In the genomic region with DNA sequence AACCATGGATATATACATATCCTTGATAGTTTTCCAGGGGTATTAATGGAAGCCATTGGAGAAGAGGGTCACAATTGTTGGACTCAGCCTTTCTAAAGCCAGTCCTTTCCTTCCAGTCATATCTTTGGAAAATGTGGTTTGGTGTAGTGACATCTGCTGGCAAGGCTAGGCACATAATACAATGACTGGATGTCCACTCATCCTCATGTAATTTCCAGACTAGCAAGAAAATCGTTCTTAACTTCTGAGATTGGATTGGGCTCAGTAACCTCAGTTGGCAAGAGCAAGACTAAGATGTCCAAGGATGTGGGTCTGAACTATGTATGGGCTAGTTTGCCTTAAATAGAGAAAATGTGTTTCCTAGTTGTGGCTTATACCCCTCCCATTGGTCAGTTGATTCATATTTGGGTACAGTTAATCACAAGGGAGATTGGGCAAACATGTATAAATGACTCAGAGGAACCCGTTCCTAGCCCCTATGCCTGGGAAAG, we compare ENCODE assay signal across 8 cellular contexts. TPM values are rescaled to one million over a fixed set of nuclear protein-coding genes. Genes with fewer than 3 reads are reported as not detected.
DNase-seq lines count a peak whose midpoint lies in the region; ATAC-seq, FAIRE-seq and TF ChIP-seq lines count a peak whose summit lies in the region.

No MANE protein-coding gene starts in this region.

- H2AK5ac ChIP-seq in neuronal stem cell (ENCODE audit: low read depth, low read length), result no peak overlapping the region

- FAIRE-seq in keratinocyte (lab: Jason Lieb, UNC), result peak; percentile 90

- H3K79me1 ChIP-seq in neuronal stem cell (ENCODE audit: low read depth, low read length), result no peaks in the 10 kb centered on the region

- no peak for ATAC-seq in GM18519 (IDR thresholded peaks at IDR 0.05; ENCODE audit: low FRiP score, unreplicated experiment)

- no peak overlapping the region for H2BK12ac ChIP-seq in neuronal stem cell (ENCODE audit: low read length)

- no peak overlapping the region for H2BK5ac ChIP-seq in neuronal stem cell (ENCODE audit: low read length)

- no peak overlapping the region for H3K14ac ChIP-seq in neuronal stem cell (ENCODE audit: low read length)

- no peak overlapping the region for H4K8ac ChIP-seq in neuronal stem cell (ENCODE audit: low read depth, low read length)

- no peak overlapping the region for H3K23ac ChIP-seq in neuronal stem cell (ENCODE audit: low read depth, low read length, poor library complexity)

- no peak overlapping the region for H2BK15ac ChIP-seq in neuronal stem cell (ENCODE audit: low read length)

- H2AFZ ChIP-seq in keratinocyte (ENCODE audit: control insufficient read depth, low read length) (no peak overlapping the region), neuronal stem cell (ENCODE audit: low read length) (no peak overlapping the region)

- peaks cover 6% of the 10 kb centered on the region for H3K4me1 ChIP-seq in keratinocyte (ENCODE audit: control insufficient read depth, extremely low read depth, insufficient read depth, low read length)
- H3K4me1 ChIP-seq in neuronal stem cell (ENCODE audit: control insufficient read depth in 2 of 2, insufficient read depth in 1 of 2, low read depth in 1 of 2, low read length in 2 of 2), result peaks cover 14 to 24% of the 10 kb centered on the region in 2 donors

- dilution Hi-C loops in keratinocyte (cut with MboI; ENCODE audit: extremely low pct_ligation_motif_present, low sequenced_read_pairs), result no loop called here

- no peaks in the 10 kb centered on the region for H3K79me2 ChIP-seq in keratinocyte (ENCODE audit: control insufficient read depth, insufficient read depth, low read length)

- H3K9me3 ChIP-seq in keratinocyte (ENCODE audit: control insufficient read depth, low read depth, low read length), result no peaks in the 10 kb centered on the region
- no peaks in the 10 kb centered on the region for H3K9me3 ChIP-seq in neuronal stem cell (replicated peaks in 1 of 2; ENCODE audit: control insufficient read depth in 2 of 2, insufficient read depth in 1 of 2, low read depth in 1 of 2, low read length in 2 of 2)

- H3K27me3 ChIP-seq in GM06990 (replicated peaks; ENCODE audit: control insufficient read depth, insufficient read depth, low read length), result no peaks in the 10 kb centered on the region
- no peaks in the 10 kb centered on the region for H3K27me3 ChIP-seq in keratinocyte (ENCODE audit: control insufficient read depth, extremely low read depth, insufficient read depth, low read length)
- no peaks in the 10 kb centered on the region for H3K27me3 ChIP-seq in neuronal stem cell (ENCODE audit: control insufficient read depth in 3 of 3, insufficient read depth in 3 of 3, low read depth in 1 of 3, low read length in 3 of 3)

- H3K4me2 ChIP-seq in keratinocyte (ENCODE audit: control insufficient read depth, extremely low read depth, insufficient read depth, low read depth, low read length), result no peak overlapping the region
- no peak overlapping the region for H3K4me2 ChIP-seq in neuronal stem cell (ENCODE audit: insufficient read depth, low read length, poor library complexity, severe bottlenecking)

- no peak overlapping the region for H3K9ac ChIP-seq in keratinocyte (ENCODE audit: control insufficient read depth, extremely low read depth, insufficient read depth, low read length)
- no peak overlapping the region for H3K9ac ChIP-seq in neuronal stem cell (ENCODE audit: low read depth, low read length, poor library complexity)

- no peak overlapping the region for H3K4ac ChIP-seq in neuronal stem cell (ENCODE audit: low read length)

- H3K36me3 ChIP-seq in GM06990 (ENCODE audit: control insufficient read depth, insufficient read depth, low read length) (no peaks in the 10 kb centered on the region), keratinocyte (ENCODE audit: control insufficient read depth in 2 of 2, extremely low read depth in 1 of 2, insufficient read depth in 2 of 2, low read length in 2 of 2) (no peaks in the 10 kb centered on the region), neuronal stem cell (replicated peaks in 1 of 2; ENCODE audit: control insufficient read depth in 2 of 2, insufficient read depth in 2 of 2, low read length in 2 of 2) (no peaks in the 10 kb centered on the region)

- no peak overlapping the region for H2BK120ac ChIP-seq in neuronal stem cell (ENCODE audit: low read depth, low read length)

- H3K4me3 ChIP-seq in AG10803 (ENCODE audit: low read length), result no peak overlapping the region
- no peak overlapping the region for H3K4me3 ChIP-seq in GM06990 (replicated peaks; ENCODE audit: low read depth, low read length)
- no peak overlapping the region for H3K4me3 ChIP-seq in keratinocyte (ENCODE audit: control insufficient read depth in 2 of 3, extremely low read depth in 1 of 3, insufficient read depth in 2 of 3, low read depth in 1 of 3, low read length in 3 of 3)
- H3K4me3 ChIP-seq in neuronal stem cell (ENCODE audit: low read length in 2 of 2), result no peak overlapping the region

- H4K91ac ChIP-seq in neuronal stem cell (ENCODE audit: low read depth, low read length, poor library complexity), result no peak overlapping the region

- no peaks in the 10 kb centered on the region for H3K9me1 ChIP-seq in keratinocyte (ENCODE audit: control insufficient read depth, extremely low read depth, insufficient read depth, low read length)

- H3K27ac ChIP-seq in keratinocyte (ENCODE audit: control insufficient read depth, insufficient read depth, low read length) (no peak overlapping the region), neuronal stem cell (replicated peaks; ENCODE audit: low read length) (no peak overlapping the region)

- TF ChIP-seq CTCF in AG10803 (conservative IDR thresholded peaks at IDR 0.05; ENCODE audit: low read length) (peak; percentile 70), GM06990 (IDR thresholded peaks at IDR 0.05; ENCODE audit: insufficient read depth, low read length, poor library complexity, severe bottlenecking) (peak; percentile 51), keratinocyte (optimal IDR thresholded peaks at IDR 0.05 in 1 of 3, IDR thresholded peaks at IDR 0.05 in 1 of 3, conservative IDR thresholded peaks at IDR 0.05 in 1 of 3; ENCODE audit: extremely low read depth in 1 of 3, insufficient read depth in 2 of 3, low read length in 3 of 3) (peak; percentile 50 to 68 (median 59))

- no CpG with 5 or more reads among the region's 2 CpGs for WGBS in neuronal stem cell (ENCODE audit: extremely low coverage in 2 of 2, insufficient read length in 2 of 2, insufficient replicate concordance in 1 of 2), 2 donors

- H4K20me1 ChIP-seq in keratinocyte (ENCODE audit: control insufficient read depth, extremely low read depth, insufficient read depth, low read length), result no peaks in the 10 kb centered on the region

- DNase-seq in AG10803 (ENCODE audit: low read depth), result peak; percentile 99
- no peak for DNase-seq in GM06990 (ENCODE audit: extremely low read depth, insufficient read length)
- peak; percentile 31 for DNase-seq in NCI-H345 (lab: John Stamatoyannopoulos, UW)
- peak; percentile 40 for DNase-seq in amniotic stem cell (lab: John Stamatoyannopoulos, UW)
- DNase-seq in keratinocyte (ENCODE audit: low read depth, low spot score), result peak; percentile 15
- DNase-seq in stromal cell of bone marrow (ENCODE audit: low read depth), result peak; percentile 96
- DNase-seq in neuronal stem cell (ENCODE audit: low spot score), result no peak

- H3K18ac ChIP-seq in neuronal stem cell (ENCODE audit: low read length), result no peak overlapping the region

RNA-seq across cellular contexts. Expression of a gene that starts 8.7 kb away (rescaled TPM):
- 8.0 to 22.8 TPM (median 19.7 TPM) in 3 replicates for polyA plus RNA-seq in keratinocyte
- polyA plus RNA-seq in keratinocyte (2011; ENCODE audit: low read depth), result 13.6 TPM
- polyA plus RNA-seq in keratinocyte (2011; cell fraction: cytosol; rRNA removed), result 12.8 and 16.6 TPM in 2 replicates
- polyA plus RNA-seq in keratinocyte (2011; cell fraction: nucleus; rRNA removed), result 22.5 and 24.3 TPM in 2 replicates
- 11.0 and 16.1 TPM in 2 replicates for polyA plus RNA-seq in keratinocyte (2012; ENCODE audit: low replicate concordance)
- 18.9 to 36.9 TPM (median 26.3 TPM) in 3 replicates for polyA minus RNA-seq in keratinocyte
- polyA minus RNA-seq in keratinocyte (2011; cell fraction: cytosol; rRNA and poly(A)+ RNA removed), result 14.0 TPM
- 15.1 and 31.8 TPM in 2 replicates for polyA minus RNA-seq in keratinocyte (2011; cell fraction: nucleus; rRNA and poly(A)+ RNA removed)
- polyA plus RNA-seq in neuronal stem cell (2013, experiment 1 of 2), result 94.8 TPM
- 94.3 TPM for polyA plus RNA-seq in neuronal stem cell (2013, experiment 2 of 2)

RNA-seq across cellular contexts. Expression of a gene that starts 15.8 kb away (rescaled TPM):
- 4.7 to 5.3 TPM (median 5.3 TPM) in 3 replicates for polyA plus RNA-seq in keratinocyte
- polyA plus RNA-seq in keratinocyte (2011; ENCODE audit: low read depth), result 1.1 TPM
- polyA plus RNA-seq in keratinocyte (2011; cell fraction: cytosol; rRNA removed), result 5.1 and 6.4 TPM in 2 replicates
- polyA plus RNA-seq in keratinocyte (2011; cell fraction: nucleus; rRNA removed), result 4.0 and 5.2 TPM in 2 replicates
- polyA plus RNA-seq in keratinocyte (2012; ENCODE audit: low replicate concordance), result 3.3 and 4.9 TPM in 2 replicates
- polyA minus RNA-seq in keratinocyte, result 3.2 to 11.7 TPM (median 4.5 TPM) in 3 replicates
- 11.3 TPM for polyA minus RNA-seq in keratinocyte (2011; cell fraction: cytosol; rRNA and poly(A)+ RNA removed)
- polyA minus RNA-seq in keratinocyte (2011; cell fraction: nucleus; rRNA and poly(A)+ RNA removed), result 1.8 and 3.5 TPM in 2 replicates
- 29.5 TPM for polyA plus RNA-seq in neuronal stem cell (2013, experiment 1 of 2)
- polyA plus RNA-seq in neuronal stem cell (2013, experiment 2 of 2), result 29.5 TPM

Comparison
In these comparisons a context has a peak if more than half of its experiments do, and no peak if none do; other contexts are left out.
1. DNase-seq: peak in AG10803 (single experiment), NCI-H345 (single experiment), amniotic stem cell (single experiment), keratinocyte (single experiment) and stromal cell of bone marrow (single experiment); none in GM06990 (single experiment) and neuronal stem cell (single experiment).
2. Peak in every context shown above with its lines, with median percentiles within 50 percentile points of each other: CTCF ChIP-seq.